10 cellular contexts compared by ENCODE assay signal in genomic region chr4:105765690-105766407, GRCh38. TPM values are rescaled to one million over a fixed set of nuclear protein-coding genes. Genes with fewer than 3 reads are reported as not detected.
DNase-seq lines count a peak whose midpoint lies in the region; ATAC-seq and TF ChIP-seq lines count a peak whose summit lies in the region.
"Had no signal": no experiment of that assay in that cellular context is flagged by ENCODE, and none has a peak within 500 bp of the region (broad histone marks: within the 10 kb centered on the region; RNA-seq: fewer than 3 reads in every experiment).

No MANE protein-coding gene starts in this region.

- H3K36me3 ChIP-seq in right atrium auricular region: no peaks in the 10 kb centered on the region
- no peaks in the 10 kb centered on the region for H3K36me3 ChIP-seq in uterus

- intact Hi-C loops in Right ventricle myocardium inferior (cut with DNase I): no loop called here
- intact Hi-C loops in uterus (cut with DNase I; ENCODE audit: low total_unique reads): no loop called here

- H3K9me3 ChIP-seq in right atrium auricular region: no peaks in the 10 kb centered on the region
- no peaks in the 10 kb centered on the region for H3K9me3 ChIP-seq in uterus

- ATAC-seq in Right ventricle myocardium inferior (peak; percentile 44), GM21515 (IDR thresholded peaks at IDR 0.05; ENCODE audit: unreplicated experiment) (no peak), GM21825 (IDR thresholded peaks at IDR 0.05; ENCODE audit: unreplicated experiment) (no peak)
- ATAC-seq: stimulated activated naive CD8-positive, alpha-beta T cell treated with anti-CD3 and anti-CD28 coated beads, Interleukin-15, Interleukin-2, amounts not matched to agents 100 U/mL and 50 U/mL, for 24 hours had no signal

- H3K27ac ChIP-seq in right atrium auricular region (no peak overlapping the region), uterus (no peak overlapping the region)
- H3K27ac ChIP-seq: BLaER1 treated with 17β-estradiol and CSF1 and Interleukin-3, amounts not matched to agents 10 nM and 100 nM had no signal

- no peak for TF ChIP-seq POLR2A in uterus (IDR thresholded peaks at IDR 0.05)

- H3K4me3 ChIP-seq in right atrium auricular region (no peak overlapping the region), uterus (no peak overlapping the region)
- H3K4me3 ChIP-seq: BLaER1 treated with 17β-estradiol and CSF1 and Interleukin-3, amounts not matched to agents 10 nM and 100 nM had no signal

- DNase-seq in Right ventricle myocardium inferior (ENCODE audit: missing footprints): no peak
- no peak for DNase-seq in right atrium auricular region (ENCODE audit: low spot score)
- DNase-seq in T1000 (lab: John Stamatoyannopoulos, UW): peak; percentile 4
- peak; percentile 84 for DNase-seq in glomerular visceral epithelial cell (ENCODE audit: extremely low spot score)
- DNase-seq in uterus: no peak
- DNase-seq in NCI-H1930 (lab: John Stamatoyannopoulos, UW): no peak
- DNase-seq: stimulated activated naive CD8-positive, alpha-beta T cell treated with anti-CD3 and anti-CD28 coated beads, Interleukin-15, Interleukin-2, amounts not matched to agents 100 U/mL and 50 U/mL, for 24 hours had no signal

- no peaks in the 10 kb centered on the region for H3K27me3 ChIP-seq in right atrium auricular region
- H3K27me3 ChIP-seq in uterus: no peaks in the 10 kb centered on the region
- H3K27me3 ChIP-seq: BLaER1 treated with 17β-estradiol and CSF1 and Interleukin-3, amounts not matched to agents 10 nM and 100 nM had no signal

- no peak for TF ChIP-seq CTCF in right atrium auricular region (IDR thresholded peaks at IDR 0.05)
- no peak for TF ChIP-seq CTCF in uterus (IDR thresholded peaks at IDR 0.05)

- no peaks in the 10 kb centered on the region for H3K4me1 ChIP-seq in right atrium auricular region
- no peaks in the 10 kb centered on the region for H3K4me1 ChIP-seq in uterus

RNA-seq across cellular contexts. Expression of gene GSTCD, which starts 57.3 kb away (rescaled TPM):
- 3.8 TPM for total RNA-seq in Right ventricle myocardium inferior
- total RNA-seq in right atrium auricular region: 1 to 10 TPM; 3.4 to 4.4 TPM
- total RNA-seq in uterus: 10 to 100 TPM in 2 of 4 donors, 1 to 10 TPM in 2; 8.2 to 33.5 (median 15.3) TPM

RNA-seq across cellular contexts. Expression of gene INTS12, which starts 57.4 kb away (rescaled TPM):
- 20.9 TPM for total RNA-seq in Right ventricle myocardium inferior
- 10 to 100 TPM; 22.6 to 22.7 TPM for total RNA-seq in right atrium auricular region
- 10 to 100 TPM in 3 of 4 donors, 1 to 10 TPM in 1; 5.9 to 58.2 (median 19.8) TPM for total RNA-seq in uterus

Comparison
In these comparisons a context has a peak if more than half of its experiments do, and no peak if none do; other contexts are left out.
1. DNase-seq: peak in T1000 (single experiment) and glomerular visceral epithelial cell (single experiment); none in Right ventricle myocardium inferior (single experiment), right atrium auricular region (single experiment), uterus (0 of 2) and NCI-H1930 (0 of 2).